9 cellular contexts compared by ENCODE assay signal in the genomic region with DNA sequence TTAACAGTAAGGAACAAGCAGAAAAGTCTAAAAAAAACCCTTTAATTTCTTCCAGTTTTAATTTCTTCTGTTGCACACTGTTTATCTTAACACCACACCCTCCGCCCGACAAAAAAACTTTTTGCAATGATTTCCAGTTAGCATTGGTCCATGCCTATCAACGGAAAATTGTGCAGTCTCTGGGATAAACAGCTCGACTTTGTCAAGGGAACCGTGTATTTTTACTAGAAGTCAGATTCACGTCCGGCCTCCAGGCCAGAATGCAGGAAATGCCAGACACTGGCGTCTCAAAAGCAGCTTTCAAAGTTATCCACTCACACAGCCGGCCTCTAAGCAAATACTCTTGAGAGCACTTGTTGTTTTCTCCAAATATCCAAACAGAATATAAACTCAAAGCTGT. TPM values are rescaled to one million over a fixed set of nuclear protein-coding genes. Genes with fewer than 3 reads are reported as not detected.
DNase-seq lines count a peak whose midpoint lies in the region; ATAC-seq and TF ChIP-seq lines count a peak whose summit lies in the region.
"Had no signal": no experiment of that assay in that cellular context is flagged by ENCODE, and none has a peak within 500 bp of the region (broad histone marks: within the 10 kb centered on the region; RNA-seq: fewer than 3 reads in every experiment).

No MANE protein-coding gene starts in this region.

- no peak for ATAC-seq in CD4-positive, alpha-beta T cell (ENCODE audit: poor library complexity)
- ATAC-seq in omental fat pad (ENCODE audit: low FRiP score) (peak; percentile 73), GM21723 (IDR thresholded peaks at IDR 0.05; ENCODE audit: unreplicated experiment) (no peak)
- no peak for ATAC-seq in activated CD4-positive, CD25-positive, alpha-beta regulatory T cell treated with anti-CD3 and anti-CD28 coated beads, Interleukin-2, amount 50 U/mL, for 24 hours

- H3K9me3 ChIP-seq in CD4-positive, alpha-beta T cell (ENCODE audit: control insufficient read depth, low read length): peaks cover 6% of the 10 kb centered on the region
- H3K9me3 ChIP-seq in fibroblast of lung (ENCODE audit: control insufficient read depth, insufficient read depth, low read depth, low read length): no peaks in the 10 kb centered on the region

- no peaks in the 10 kb centered on the region for H4K20me1 ChIP-seq in fibroblast of lung (ENCODE audit: control insufficient read depth, extremely low read depth, insufficient read depth, low read length)

- CTCF ChIA-PET in CD4-positive, alpha-beta T cell (lab: Charles Lee): no interaction called here

- H3K4me1 ChIP-seq in fibroblast of lung (ENCODE audit: control insufficient read depth, extremely low read depth, insufficient read depth, low read length): peaks cover 12% of the 10 kb centered on the region

- peak overlapping the region; percentile 92 for H3K27ac Mint-ChIP-seq in CD4-positive, alpha-beta T cell

- H3K9ac ChIP-seq in fibroblast of lung (ENCODE audit: insufficient read depth, low read length): no peak overlapping the region

- intact Hi-C loops in CD4-positive, alpha-beta T cell (cut with DNase I, micrococcal nuclease): loop anchor here (5.0 kb wide), 2 partner anchors 67 to 163 kb away; partner anchors contain the start of genes RPS27 (in 1 of the 2) and UBAP2L (in 1 of the 2)

- no peaks in the 10 kb centered on the region for H3K27me3 Mint-ChIP-seq in CD4-positive, alpha-beta T cell

- peak overlapping the region in 1 of 4 experiments; percentile 2 for H3K4me3 ChIP-seq in fibroblast of lung (replicated peaks in 1 of 4; ENCODE audit: control extremely low read depth in 1 of 4, insufficient read depth in 1 of 4, low read depth in 3 of 4, low read length in 4 of 4)

- DNase-seq in CD4-positive, alpha-beta T cell: no peak
- DNase-seq in SK-MEL-5 (ENCODE audit: low read depth, low spot score): peak; percentile 72
- peak in 1 of 2 donors; percentile 82 for DNase-seq in fibroblast of lung (ENCODE audit: low read depth in 2 of 2)
- no peak for DNase-seq in omental fat pad (ENCODE audit: low spot score)
- no peak for DNase-seq in putamen (ENCODE audit: low spot score)
- DNase-seq in D341Med (ENCODE audit: low spot score): no peak
- DNase-seq: NCI-H226 had no signal

- no peak overlapping the region for H2AFZ ChIP-seq in fibroblast of lung (ENCODE audit: low read length)

- TF ChIP-seq CTCF in CD4-positive, alpha-beta T cell (IDR thresholded peaks at IDR 0.05): no peak
- TF ChIP-seq CTCF in fibroblast of lung (conservative IDR thresholded peaks at IDR 0.05 in 1 of 2, IDR thresholded peaks at IDR 0.05 in 1 of 2; ENCODE audit: low read depth in 1 of 2, low read length in 2 of 2) (no peak), omental fat pad (IDR thresholded peaks at IDR 0.05) (no peak)

- in situ Hi-C loops in SK-MEL-5 (cut with HindIII; ENCODE audit: low pct_unique_long_range_greater_than_20kb, low sequenced_read_pairs): no loop called here

- no peak overlapping the region for H3K4me2 ChIP-seq in fibroblast of lung (ENCODE audit: extremely low read depth, insufficient read depth, low read length)

- H3K9me3 Mint-ChIP-seq in CD4-positive, alpha-beta T cell: peaks cover 4% of the 10 kb centered on the region

- H3K36me3 ChIP-seq in fibroblast of lung (ENCODE audit: control insufficient read depth, insufficient read depth, low read length): peaks cover 5% of the 10 kb centered on the region

- POLR2A ChIA-PET in CD4-positive, alpha-beta T cell (lab: Charles Lee): interaction anchor here (0.9 to 1.8 kb wide), 3 partner anchors 23 to 165 kb away, joined by 4 to 5 read pairs (median 4); partner anchors contain the start of genes RPS27 and UBAP2L

- peaks cover 64% of the 10 kb centered on the region for H3K4me1 Mint-ChIP-seq in CD4-positive, alpha-beta T cell (ENCODE audit: low read depth)

- peaks cover 2% of the 10 kb centered on the region for H3K79me2 ChIP-seq in fibroblast of lung (ENCODE audit: control insufficient read depth, insufficient read depth, low read length)

- H3K27me3 ChIP-seq in CD4-positive, alpha-beta T cell (ENCODE audit: control insufficient read depth, insufficient read depth, low read length): no peaks in the 10 kb centered on the region
- no peaks in the 10 kb centered on the region for H3K27me3 ChIP-seq in fibroblast of lung (ENCODE audit: control insufficient read depth, insufficient read depth, low read length)

- no peak overlapping the region for H3K4me3 Mint-ChIP-seq in CD4-positive, alpha-beta T cell

- peak overlapping the region; percentile 68 for H3K27ac ChIP-seq in CD4-positive, alpha-beta T cell (ENCODE audit: low read depth, low read length)
- H3K27ac ChIP-seq in fibroblast of lung (ENCODE audit: insufficient read depth, low read length): peak overlapping the region; percentile 81

- H3K36me3 Mint-ChIP-seq in CD4-positive, alpha-beta T cell (ENCODE audit: low read depth): peaks cover 64% of the 10 kb centered on the region

RNA-seq across cellular contexts. Expression of gene NUP210L, which starts 0.4 kb away (rescaled TPM):
- under 1 TPM; 0.03 to 0.08 TPM for total RNA-seq in CD4-positive, alpha-beta T cell
- total RNA-seq in SK-MEL-5 (2014; rRNA removed; shearing (Covaris generic)): not detected in 2 replicates
- 0.03 TPM in 1 of 2 replicates, not detected in the other for polyA plus RNA-seq in SK-MEL-5 (2015; cell fraction: cytosol; rRNA removed)
- polyA plus RNA-seq in SK-MEL-5 (2015; cell fraction: nucleus; rRNA removed): 0.09 and 0.17 TPM in 2 replicates
- under 0.01 and 0.17 TPM in 2 replicates for total RNA-seq in fibroblast of lung
- polyA plus RNA-seq in fibroblast of lung: 0.01 and 0.08 TPM in 2 replicates
- 0.02 TPM in 1 of 2 replicates, not detected in the other for polyA plus RNA-seq in fibroblast of lung (2012)
- polyA minus RNA-seq in fibroblast of lung (ENCODE audit: low replicate concordance): not detected in 2 replicates
- under 1 TPM in 3 of 4 donors, not detected in 1; 0.06 to 0.12 (median 0.09) TPM for total RNA-seq in omental fat pad

RNA-seq across cellular contexts. Expression of gene TPM3, which starts 36.6 kb away (rescaled TPM):
- 100 to 1,000 TPM; 345 to 357 TPM for total RNA-seq in CD4-positive, alpha-beta T cell
- total RNA-seq in SK-MEL-5 (2014; rRNA removed; shearing (Covaris generic)): 706 and 766 TPM in 2 replicates
- polyA plus RNA-seq in SK-MEL-5 (2015; cell fraction: cytosol; rRNA removed): 591 and 655 TPM in 2 replicates
- 236 and 245 TPM in 2 replicates for polyA plus RNA-seq in SK-MEL-5 (2015; cell fraction: nucleus; rRNA removed)
- 135 and 215 TPM in 2 replicates for total RNA-seq in fibroblast of lung
- 842 and 1,032 TPM in 2 replicates for polyA plus RNA-seq in fibroblast of lung
- polyA plus RNA-seq in fibroblast of lung (2012): 607 and 696 TPM in 2 replicates
- polyA minus RNA-seq in fibroblast of lung (ENCODE audit: low replicate concordance): 80.9 and 162 TPM in 2 replicates
- total RNA-seq in omental fat pad: 100 to 1,000 TPM; 285 to 611 (median 352) TPM

RNA-seq across cellular contexts. Expression of gene CFAP141, which starts 50.9 kb away (rescaled TPM):
- not detected for total RNA-seq in CD4-positive, alpha-beta T cell
- total RNA-seq in SK-MEL-5 (2014; rRNA removed; shearing (Covaris generic)): not detected in 2 replicates
- polyA plus RNA-seq in SK-MEL-5 (2015; cell fraction: cytosol; rRNA removed): not detected in 2 replicates
- polyA plus RNA-seq in SK-MEL-5 (2015; cell fraction: nucleus; rRNA removed): not detected in 2 replicates
- not detected in 2 replicates for total RNA-seq in fibroblast of lung
- polyA plus RNA-seq in fibroblast of lung: not detected in 2 replicates
- polyA plus RNA-seq in fibroblast of lung (2012): not detected in 2 replicates
- not detected in 2 replicates for polyA minus RNA-seq in fibroblast of lung (ENCODE audit: low replicate concordance)
- not detected for total RNA-seq in omental fat pad
